ENCODE assay signal across 23 cellular contexts in the genomic region with DNA sequence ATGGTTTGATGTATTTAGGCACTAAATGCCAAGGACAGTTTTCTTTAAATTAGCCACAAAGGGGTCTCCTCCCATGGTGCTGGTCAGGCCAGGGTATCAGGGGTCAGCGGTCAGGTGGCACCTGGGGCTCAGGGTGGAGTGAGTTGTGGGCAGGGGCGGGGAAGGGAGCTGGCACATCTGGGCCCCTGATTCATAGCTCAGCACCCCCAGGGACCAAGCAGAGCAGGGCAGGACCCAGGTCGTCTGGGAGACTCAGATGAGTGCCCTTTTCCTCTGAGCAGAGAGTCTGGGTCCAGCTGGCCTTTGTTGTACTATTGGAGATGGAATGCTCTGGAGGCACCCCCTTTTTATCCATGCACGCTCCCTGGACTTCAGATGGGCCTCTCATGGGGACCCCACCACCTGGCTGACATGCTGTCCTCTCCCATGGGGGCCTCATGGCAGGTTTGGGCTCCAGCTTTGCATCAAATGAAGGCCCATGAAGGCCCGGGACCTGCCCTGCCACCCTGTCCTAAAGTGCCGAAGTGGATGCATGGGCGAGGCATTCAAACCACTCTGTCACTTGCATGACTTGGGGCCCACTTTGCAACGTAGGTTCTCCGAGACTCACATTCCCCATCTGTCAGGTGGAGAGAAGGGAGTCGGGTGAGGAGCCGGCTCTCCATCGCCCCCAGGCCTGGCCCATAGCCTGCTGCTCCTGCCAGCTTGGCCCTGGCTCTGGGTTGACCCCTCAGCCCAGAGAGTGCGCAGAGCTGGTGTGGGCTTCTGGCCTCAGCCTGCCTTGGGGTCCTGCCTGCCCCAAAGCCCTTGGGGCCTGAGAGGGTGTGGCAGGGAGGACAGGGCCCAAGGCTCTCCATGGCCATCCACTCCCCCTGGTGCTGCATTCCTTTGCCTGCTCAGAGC.
"Had no signal": no experiment of that assay in that cellular context is flagged by ENCODE, and none has a peak within 500 bp of the region (broad histone marks: within the 10 kb centered on the region; RNA-seq: fewer than 3 reads in every experiment).

No MANE protein-coding gene starts in this region.

- H3K27me3 ChIP-seq: dorsolateral prefrontal cortex, hepatocyte, neural progenitor cell, testis, transverse colon had no signal

- H3K36me3 Mint-ChIP-seq: natural killer cell treated with Interleukin-12 subunit alpha and Interleukin-12 subunit beta and Interleukin-15 and Interleukin-18, amount 100 ng/mL, for 72 hours; stimulated activated naive B cell treated with anti-CD40 and anti-IgM and Interleukin-4, amounts not matched to agents 10 μg/mL and 1 μg/mL and 100 μg/mL, for 72 hours had no signal

- H3K4me3 ChIP-seq: dorsolateral prefrontal cortex, hepatocyte, left ventricle myocardium inferior, lower lobe of right lung, neural progenitor cell, prostate gland, testis, transverse colon had no signal

- H3K4me2 ChIP-seq: hepatocyte, neural progenitor cell had no signal

- H3K4me1 Mint-ChIP-seq: stimulated activated naive B cell treated with anti-CD40 and anti-IgM and Interleukin-4, amounts not matched to agents 10 μg/mL and 1 μg/mL and 100 μg/mL, for 72 hours had no signal

- H3K27ac Mint-ChIP-seq: natural killer cell treated with Interleukin-12 subunit alpha and Interleukin-12 subunit beta and Interleukin-15 and Interleukin-18, amount 100 ng/mL, for 72 hours; neural progenitor cell; stimulated activated naive B cell treated with anti-CD40 and anti-IgM and Interleukin-4, amounts not matched to agents 10 μg/mL and 1 μg/mL and 100 μg/mL, for 72 hours had no signal

- H3K4me3 Mint-ChIP-seq: natural killer cell treated with Interleukin-12 subunit alpha and Interleukin-12 subunit beta and Interleukin-15 and Interleukin-18, amount 100 ng/mL, for 72 hours; stimulated activated naive B cell treated with anti-CD40 and anti-IgM and Interleukin-4, amounts not matched to agents 10 μg/mL and 1 μg/mL and 100 μg/mL, for 72 hours; stimulated activated naive CD8-positive, alpha-beta T cell treated with anti-CD3 and anti-CD28 coated beads, Interleukin-15, amount 100 ng/mL, for 72 hours had no signal

- H3K9me3 ChIP-seq: left ventricle myocardium inferior, lower lobe of right lung, prostate gland, testis, transverse colon had no signal

- H3K36me3 ChIP-seq: left ventricle myocardium inferior, lower lobe of right lung, neural progenitor cell, prostate gland, transverse colon had no signal

- H2AFZ ChIP-seq: hepatocyte, neural progenitor cell, parathyroid adenoma had no signal

- DNase-seq: cortex of kidney; dorsolateral prefrontal cortex; effector memory CD4-positive, alpha-beta T cell; foreskin melanocyte; kidney; left cardiac atrium; left ventricle myocardium inferior; lower lobe of right lung; mesenchymal stem cell; midbrain; occipital lobe; stimulated activated CD4-positive, alpha-beta T cell treated with anti-CD3 and anti-CD28 coated beads, Interleukin-2, amount 100 ng/mL, for 24 hours; stimulated activated CD4-positive, alpha-beta T cell treated with anti-CD3 and anti-CD28 coated beads, Interleukin-4, amount 100 ng/mL, for 4 hours; stimulated activated naive B cell treated with anti-CD40 and anti-IgM and Interleukin-4, amounts not matched to agents 10 μg/mL and 1 μg/mL and 100 μg/mL, for 72 hours; stimulated activated naive CD8-positive, alpha-beta T cell treated with anti-CD3 and anti-CD28 coated beads, Interleukin-15, amount 100 ng/mL, for 72 hours; testis; transverse colon had no signal

- ATAC-seq: sciatic nerve; stimulated activated naive B cell treated with anti-CD40 and anti-IgM and Interleukin-4, amounts not matched to agents 10 μg/mL and 1 μg/mL and 100 μg/mL, for 72 hours had no signal

- H3K9me3 Mint-ChIP-seq: natural killer cell treated with Interleukin-12 subunit alpha and Interleukin-12 subunit beta and Interleukin-15 and Interleukin-18, amount 100 ng/mL, for 72 hours; stimulated activated naive B cell treated with anti-CD40 and anti-IgM and Interleukin-4, amounts not matched to agents 10 μg/mL and 1 μg/mL and 100 μg/mL, for 72 hours; stimulated activated naive CD8-positive, alpha-beta T cell treated with anti-CD3 and anti-CD28 coated beads, Interleukin-15, amount 100 ng/mL, for 72 hours had no signal

- H3K4me1 ChIP-seq: parathyroid adenoma, prostate gland, testis, transverse colon had no signal

- H3K27ac ChIP-seq: dorsolateral prefrontal cortex, hepatocyte, left ventricle myocardium inferior, lower lobe of right lung, neural progenitor cell, parathyroid adenoma, prostate gland, testis, transverse colon had no signal

- H3K79me2 ChIP-seq: hepatocyte, parathyroid adenoma had no signal
